Comparison of ENCODE assay signal across 25 cellular contexts in the genomic region with DNA sequence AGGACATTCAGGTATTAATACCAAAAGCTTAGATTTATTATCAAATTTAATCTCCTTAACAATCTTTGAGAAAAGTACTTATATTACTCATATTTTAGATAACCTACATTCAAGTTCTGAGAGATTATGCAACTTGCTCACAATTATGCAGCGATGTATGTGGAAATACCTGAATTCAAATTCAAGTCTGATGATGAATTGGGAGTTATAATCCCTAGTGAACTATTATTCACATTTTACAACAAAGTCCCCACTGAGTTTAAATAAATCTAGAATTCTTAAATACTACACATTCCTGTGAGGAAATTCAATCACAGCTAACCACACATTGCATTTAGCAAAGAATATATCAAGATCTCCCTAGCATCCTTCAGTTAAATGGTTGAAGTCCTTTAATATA.
"Had no signal": no experiment of that assay in that cellular context is flagged by ENCODE, and none has a peak within 500 bp of the region (broad histone marks: within the 10 kb centered on the region; RNA-seq: fewer than 3 reads in every experiment).

No MANE protein-coding gene starts in this region.

- H3K4me3 ChIP-seq: dorsolateral prefrontal cortex, esophagus muscularis mucosa, gastrocnemius medialis, left lung, mucosa of descending colon, pancreas, right lobe of liver, testis, tibial artery had no signal

- H3K9me3 ChIP-seq: esophagus muscularis mucosa, gastrocnemius medialis, left lung, mucosa of descending colon, neutrophil, pancreas, right lobe of liver, testis, tibial artery had no signal

- H3K4me1 ChIP-seq: esophagus muscularis mucosa, gastrocnemius medialis, left lung, pancreas, right lobe of liver, testis, tibial artery had no signal

- DNase-seq: dorsolateral prefrontal cortex; effector CD4-positive, alpha-beta T cell; endodermal cell; foreskin fibroblast; gastrocnemius medialis; head of caudate nucleus; left cardiac atrium; left lung; mesenchymal stem cell; mucosa of descending colon; naive B cell; pancreas; retina; right lobe of liver; stimulated activated CD4-positive, alpha-beta T cell treated with anti-CD3 and anti-CD28 coated beads, Interleukin-2, amount 100 ng/mL, for 24 hours; stimulated activated CD4-positive, alpha-beta T cell treated with anti-CD3 and anti-CD28 coated beads, Interleukin-4, amount 100 ng/mL, for 24 hours; stimulated activated naive CD8-positive, alpha-beta T cell treated with anti-CD3 and anti-CD28 coated beads, Interleukin-15, Interleukin-2, amounts not matched to agents 100 U/mL and 50 U/mL, for 24 hours; substantia nigra; testis; tibial artery had no signal

- FAIRE-seq: colon, pancreas had no signal

- H3K36me3 ChIP-seq: esophagus muscularis mucosa, gastrocnemius medialis, left lung, neutrophil, pancreas, right lobe of liver, tibial artery had no signal

- ATAC-seq: gastrocnemius medialis; left cardiac atrium; left lung; mucosa of descending colon; natural killer cell treated with Interleukin-12 subunit alpha and Interleukin-12 subunit beta and Interleukin-15 and Interleukin-18, amount 100 ng/mL, for 72 hours; pancreas; right lobe of liver; stimulated activated effector memory CD8-positive, alpha-beta T cell treated with anti-CD3 and anti-CD28 coated beads, Interleukin-12 subunit alpha, Interleukin-12 subunit beta, amount 100 ng/mL, for 72 hours; stimulated activated naive CD8-positive, alpha-beta T cell treated with anti-CD3 and anti-CD28 coated beads, Interleukin-15, Interleukin-2, amounts not matched to agents 100 U/mL and 50 U/mL, for 24 hours had no signal

- H3K27me3 ChIP-seq: dorsolateral prefrontal cortex, esophagus muscularis mucosa, gastrocnemius medialis, left lung, neutrophil, right lobe of liver, testis, tibial artery had no signal
